Comparison of ENCODE assay signal across 22 cellular contexts in the genomic region with DNA sequence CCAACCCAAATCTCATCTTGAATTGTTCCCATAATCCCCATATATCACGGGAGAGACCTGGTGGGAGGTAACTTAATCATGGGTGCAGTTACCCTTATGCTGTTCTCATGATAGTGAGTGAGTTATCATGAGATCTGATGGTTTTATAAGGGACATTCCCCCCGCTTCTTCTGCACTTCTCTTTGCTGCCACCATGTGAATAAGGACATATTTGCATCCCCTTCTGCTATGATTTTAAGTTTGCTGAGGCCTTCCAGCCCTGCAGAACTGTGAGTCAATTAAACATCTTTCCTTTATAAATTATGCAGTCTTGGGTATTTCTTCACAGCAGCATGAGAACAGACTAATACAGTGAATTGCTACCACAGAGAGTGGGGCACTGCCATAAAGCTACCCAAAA.
A peak's percentile ranks its signal among the peaks of the same experiment; 100 is the strongest.
DNase-seq lines count a peak whose midpoint lies in the region; TF ChIP-seq lines count a peak whose summit lies in the region.
"Had no signal": no experiment of that assay in that cellular context is flagged by ENCODE, and none has a peak within 500 bp of the region (broad histone marks: within the 10 kb centered on the region; RNA-seq: fewer than 3 reads in every experiment).

No MANE protein-coding gene starts in this region.

- no peak overlapping the region for H3K4me3 Mint-ChIP-seq in activated CD4-positive, alpha-beta memory T cell treated with anti-CD3 and anti-CD28 coated beads, Interleukin-2, amount 10 ng/mL, durations not matched to agents 7 days and 5 days
- H3K4me3 Mint-ChIP-seq: activated CD4-positive, alpha-beta T cell treated with anti-CD3 and anti-CD28 coated beads, Interleukin-2, amount 10 ng/mL, durations not matched to agents 24 days and 14 days; activated naive CD8-positive, alpha-beta T cell treated with anti-CD3 and anti-CD28 coated beads, Interleukin-2, amount 50 U/mL, for 24 hours; brain; CD14-positive monocyte; IgD-negative memory B cell; stimulated activated naive B cell treated with anti-CD40 and anti-IgM and Interleukin-4, amounts not matched to agents 10 μg/mL and 1 μg/mL and 100 μg/mL, for 72 hours had no signal

- H3K9me3 Mint-ChIP-seq in activated CD4-positive, alpha-beta memory T cell treated with anti-CD3 and anti-CD28 coated beads, Interleukin-2, amount 10 ng/mL, durations not matched to agents 7 days and 5 days, result peaks cover 8% of the 10 kb centered on the region
- H3K9me3 Mint-ChIP-seq: activated CD4-positive, alpha-beta T cell treated with anti-CD3 and anti-CD28 coated beads, Interleukin-2, amount 10 ng/mL, durations not matched to agents 24 days and 14 days; activated naive CD8-positive, alpha-beta T cell treated with anti-CD3 and anti-CD28 coated beads, Interleukin-2, amount 50 U/mL, for 24 hours had no signal

- H3K4me3 ChIP-seq in Jurkat, Clone E6-1 (ENCODE audit: low read length), result no peak overlapping the region
- H3K4me3 ChIP-seq in fibroblast of mammary gland (ENCODE audit: control insufficient read depth, low read depth, low read length), result no peak overlapping the region
- H3K4me3 ChIP-seq: coronary artery, heart left ventricle, testis had no signal

- H3K27ac Mint-ChIP-seq in activated CD4-positive, alpha-beta memory T cell treated with anti-CD3 and anti-CD28 coated beads, Interleukin-2, amount 10 ng/mL, durations not matched to agents 7 days and 5 days, result no peak overlapping the region
- H3K27ac Mint-ChIP-seq: activated CD4-positive, alpha-beta T cell treated with anti-CD3 and anti-CD28 coated beads, Interleukin-2, amount 10 ng/mL, durations not matched to agents 24 days and 14 days; activated naive CD8-positive, alpha-beta T cell treated with anti-CD3 and anti-CD28 coated beads, Interleukin-2, amount 50 U/mL, for 24 hours; brain; CD14-positive monocyte; IgD-negative memory B cell; stimulated activated naive B cell treated with anti-CD40 and anti-IgM and Interleukin-4, amounts not matched to agents 10 μg/mL and 1 μg/mL and 100 μg/mL, for 72 hours had no signal

- no peak for TF ChIP-seq CTCF in fibroblast of mammary gland (conservative IDR thresholded peaks at IDR 0.05; ENCODE audit: control insufficient read depth, insufficient read depth, low read depth, low read length)

- POLR2A ChIA-PET in activated CD4-positive, alpha-beta memory T cell treated with anti-CD3 and anti-CD28 coated beads, Interleukin-2, amount 10 ng/mL, durations not matched to agents 7 days and 5 days (lab: Charles Lee), result no interaction called here

- CTCF ChIA-PET in activated CD4-positive, alpha-beta memory T cell treated with anti-CD3 and anti-CD28 coated beads, Interleukin-2, amount 10 ng/mL, durations not matched to agents 7 days and 5 days (lab: Charles Lee), result no interaction called here

- H3K27me3 Mint-ChIP-seq in activated CD4-positive, alpha-beta memory T cell treated with anti-CD3 and anti-CD28 coated beads, Interleukin-2, amount 10 ng/mL, durations not matched to agents 7 days and 5 days, result no peaks in the 10 kb centered on the region
- H3K27me3 Mint-ChIP-seq: activated CD4-positive, alpha-beta T cell treated with anti-CD3 and anti-CD28 coated beads, Interleukin-2, amount 10 ng/mL, durations not matched to agents 24 days and 14 days; activated naive CD8-positive, alpha-beta T cell treated with anti-CD3 and anti-CD28 coated beads, Interleukin-2, amount 50 U/mL, for 24 hours; IgD-negative memory B cell; stimulated activated naive B cell treated with anti-CD40 and anti-IgM and Interleukin-4, amounts not matched to agents 10 μg/mL and 1 μg/mL and 100 μg/mL, for 72 hours had no signal

- no peaks in the 10 kb centered on the region for H3K36me3 Mint-ChIP-seq in activated CD4-positive, alpha-beta memory T cell treated with anti-CD3 and anti-CD28 coated beads, Interleukin-2, amount 10 ng/mL, durations not matched to agents 7 days and 5 days (ENCODE audit: low read depth)
- H3K36me3 Mint-ChIP-seq: brain; CD14-positive monocyte; IgD-negative memory B cell; stimulated activated naive B cell treated with anti-CD40 and anti-IgM and Interleukin-4, amounts not matched to agents 10 μg/mL and 1 μg/mL and 100 μg/mL, for 72 hours had no signal

- DNase-seq in ELR (ENCODE audit: low read depth) (peak; percentile 36), RKO (ENCODE audit: low spot score) (peak; percentile 41), fibroblast of mammary gland (ENCODE audit: low read depth) (peak; percentile 20), NOMO-1 (lab: John Stamatoyannopoulos, UW; ENCODE audit: unreplicated experiment in 2 of 2) (no peak), NCI-H187 treated with DMSO at 0.1 percent for 48 hours (lab: John Stamatoyannopoulos, UW) (no peak)
- peak; percentile 6 for DNase-seq in Jurkat, Clone E6-1 (ENCODE audit: low read depth, low spot score)
- DNase-seq in activated CD4-positive, alpha-beta T cell treated with anti-CD3 and anti-CD28 coated beads for 1 hour, result no peak
- DNase-seq in activated CD4-positive, alpha-beta memory T cell treated with anti-CD3 and anti-CD28 coated beads, Interleukin-2, amount 10 ng/mL, durations not matched to agents 7 days and 5 days, result no peak
- DNase-seq: activated CD4-positive, alpha-beta T cell treated with anti-CD3 and anti-CD28 coated beads, Interleukin-2, amount 10 ng/mL, durations not matched to agents 24 days and 14 days; activated naive CD8-positive, alpha-beta T cell treated with anti-CD3 and anti-CD28 coated beads, Interleukin-2, amount 50 U/mL, for 24 hours; heart left ventricle; mesendoderm; NCI-H1048; NCI-H187; SHP77; small intestine; stimulated activated naive B cell treated with anti-CD40 and anti-IgM and Interleukin-4, amounts not matched to agents 10 μg/mL and 1 μg/mL and 100 μg/mL, for 72 hours; testis had no signal

- no peaks in the 10 kb centered on the region for H3K4me1 Mint-ChIP-seq in activated CD4-positive, alpha-beta memory T cell treated with anti-CD3 and anti-CD28 coated beads, Interleukin-2, amount 10 ng/mL, durations not matched to agents 7 days and 5 days
- H3K4me1 Mint-ChIP-seq: activated CD4-positive, alpha-beta T cell treated with anti-CD3 and anti-CD28 coated beads, Interleukin-2, amount 10 ng/mL, durations not matched to agents 24 days and 14 days; activated naive CD8-positive, alpha-beta T cell treated with anti-CD3 and anti-CD28 coated beads, Interleukin-2, amount 50 U/mL, for 24 hours; CD14-positive monocyte; stimulated activated naive B cell treated with anti-CD40 and anti-IgM and Interleukin-4, amounts not matched to agents 10 μg/mL and 1 μg/mL and 100 μg/mL, for 72 hours had no signal

Comparison
In these comparisons a context has a peak if more than half of its experiments do, and no peak if none do; other contexts are left out.
1. DNase-seq: peak in ELR (single experiment), Jurkat, Clone E6-1 (single experiment), RKO (single experiment) and fibroblast of mammary gland (single experiment); none in activated CD4-positive, alpha-beta T cell treated with anti-CD3 and anti-CD28 coated beads for 1 hour (single experiment), NOMO-1 (0 of 2), NCI-H187 treated with DMSO at 0.1 percent for 48 hours (single experiment) and activated CD4-positive, alpha-beta memory T cell treated with anti-CD3 and anti-CD28 coated beads, Interleukin-2, amount 10 ng/mL, durations not matched to agents 7 days and 5 days (single experiment).